ENCODE assay signal across 1 cellular context in the genomic region with DNA sequence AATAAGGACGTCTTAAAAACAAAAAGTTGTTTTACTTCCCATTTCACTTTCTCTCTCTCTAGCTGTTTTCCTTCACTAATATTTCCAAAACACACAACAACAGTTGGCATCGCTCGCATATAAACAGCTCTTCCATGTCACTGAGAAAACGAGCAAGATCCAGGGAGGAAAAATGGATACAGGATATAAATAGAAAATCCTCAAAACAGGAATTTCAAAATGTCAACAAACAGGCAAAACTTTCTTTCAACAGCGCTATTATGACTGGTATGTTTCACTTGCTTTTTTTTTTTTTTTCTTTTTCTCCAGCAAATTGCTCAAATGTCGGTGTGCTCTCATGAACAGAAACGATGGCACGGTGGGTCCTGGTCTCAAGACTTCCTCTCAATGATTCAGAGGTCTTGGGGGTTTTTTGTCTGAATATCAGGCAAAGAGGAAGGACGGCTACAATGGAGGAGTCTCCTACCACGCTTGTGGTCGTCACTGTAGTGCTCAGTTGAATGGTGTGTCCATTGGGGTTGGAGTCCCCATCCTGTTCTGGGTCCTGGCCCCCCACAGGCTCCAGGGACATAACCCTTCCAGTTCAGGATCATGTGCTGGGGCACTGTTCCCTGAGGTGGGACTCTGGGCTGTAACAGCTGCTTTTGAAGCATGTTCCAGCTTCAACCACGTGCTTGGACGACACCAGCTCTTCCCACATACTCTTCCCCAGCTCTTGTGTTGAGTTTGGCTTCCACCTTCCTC.
TF ChIP-seq lines count a peak whose summit lies in the region.

No MANE protein-coding gene starts in this region.

TF ChIP-seq in SK-N-SH treated with all-trans-retinoic acid at 6 μM for 48 hours, 23 proteins besides CTCF, POLR2A, EP300 and RAD21 (continued from another document):
- no peak for TF ChIP-seq TCF4 (CRISPR knock-in tag; IDR thresholded peaks at IDR 0.05; ENCODE audit: borderline replicate concordance)
- TF ChIP-seq ZFP3 (CRISPR knock-in tag; IDR thresholded peaks at IDR 0.05) = no peak
